In genomic region chr5:51382759-51383493, GRCh38 we compare ENCODE assay signal across 8 cellular contexts. TPM values are rescaled to one million over a fixed set of nuclear protein-coding genes. Genes with fewer than 3 reads are reported as not detected.
A peak's percentile ranks its signal among the peaks of the same experiment; 100 is the strongest.
DNase-seq lines count a peak whose midpoint lies in the region; ATAC-seq and TF ChIP-seq lines count a peak whose summit lies in the region.
"Had no signal": no experiment of that assay in that cellular context is flagged by ENCODE, and none has a peak within 500 bp of the region (broad histone marks: within the 10 kb centered on the region; RNA-seq: fewer than 3 reads in every experiment).

Gene ISL1, plus strand, starts transcription at chr5:51383448. Its CDS starts 224 bp downstream, at chr5:51383672.

- under 1% methylated on average over 73 of the region's 73 CpGs for WGBS in smooth muscle cell (ENCODE audit: low lambda C conversion rate)

- ATAC-seq in GM21381 (IDR thresholded peaks at IDR 0.05; ENCODE audit: unreplicated experiment) (peak; percentile 51), HG02642 (IDR thresholded peaks at IDR 0.05; ENCODE audit: poor library complexity, unreplicated experiment) (no peak)

- no peaks in the 10 kb centered on the region for H3K9me3 ChIP-seq in smooth muscle cell (replicated peaks; ENCODE audit: low read depth)

- peak within 1 kb of the TSS; percentile 64 for H2AFZ ChIP-seq in smooth muscle cell (ENCODE audit: low read depth)

- H3K4me1 ChIP-seq in smooth muscle cell (ENCODE audit: low read depth): peaks cover 16% of the 10 kb centered on the region

- H3K27ac ChIP-seq in smooth muscle cell (ENCODE audit: low read depth): peak within 1 kb of the TSS; percentile 40

- H3K36me3 ChIP-seq in smooth muscle cell (ENCODE audit: low read depth): no peaks in the 10 kb centered on the region

- no peaks in the 10 kb centered on the region for H3F3A ChIP-seq in smooth muscle cell (ENCODE audit: low read depth)

- no peaks in the 10 kb centered on the region for H4K20me1 ChIP-seq in smooth muscle cell (ENCODE audit: low read depth)

- H3K4me2 ChIP-seq in smooth muscle cell: peak within 1 kb of the TSS; percentile 90

- TF ChIP-seq CTCF in smooth muscle cell (IDR thresholded peaks at IDR 0.05; ENCODE audit: borderline replicate concordance, insufficient read depth, poor library complexity, severe bottlenecking): no peak

- peaks cover 30% of the 10 kb centered on the region for H3K79me2 ChIP-seq in smooth muscle cell (ENCODE audit: low read depth)

- DNase-seq in NCI-H2081 (lab: John Stamatoyannopoulos, UW): peak; percentile 89 to 91
- DNase-seq in astrocyte of the hippocampus (ENCODE audit: low read depth, low spot score): peak; percentile 82
- DNase-seq in iPS-NIHi11 (ENCODE audit: low spot score): peak; percentile 91
- peak; percentile 44 for DNase-seq in smooth muscle cell (lab: John Stamatoyannopoulos, UW; ENCODE audit: unreplicated experiment)
- DNase-seq in NOMO-1 (lab: John Stamatoyannopoulos, UW; ENCODE audit: unreplicated experiment in 2 of 2): no peak

- H3K27me3 ChIP-seq in smooth muscle cell (ENCODE audit: low read depth): peaks cover 87% of the 10 kb centered on the region

- peak within 1 kb of the TSS; percentile 75 for H3K4me3 ChIP-seq in smooth muscle cell

- H3K9ac ChIP-seq in smooth muscle cell (ENCODE audit: low read depth): peak within 1 kb of the TSS; percentile 43

RNA-seq across cellular contexts. Expression of gene ISL1, which starts in this region (rescaled TPM):
- total RNA-seq in smooth muscle cell: 6.7 and 16.0 TPM in 2 replicates
- 3.6 and 17.3 TPM in 2 replicates for polyA plus RNA-seq in smooth muscle cell
- total RNA-seq: T-helper 1 cell treated with Interleukin-12 subunit alpha and Interleukin-12 subunit beta and Interleukin-4 antibody, amounts not matched to agents 30 ng/mL and 1 ng/mL, for 36 hours had no signal

Comparison
In these comparisons a context has a peak if more than half of its experiments do, and no peak if none do; other contexts are left out.
1. DNase-seq: peak in NCI-H2081 (2 of 2), astrocyte of the hippocampus (single experiment), iPS-NIHi11 (single experiment) and smooth muscle cell (single experiment); none in NOMO-1 (0 of 2).